Comparison of ENCODE assay signal across 8 cellular contexts in genomic region chr12:63844391-63845341, GRCh38. TPM values are rescaled to one million over a fixed set of nuclear protein-coding genes. Genes with fewer than 3 reads are reported as not detected.
DNase-seq lines count a peak whose midpoint lies in the region; ATAC-seq and TF ChIP-seq lines count a peak whose summit lies in the region.

TSS of gene SRGAP1 (plus strand) at chr12:63844700. CDS start at chr12:63844817, 117 bp downstream.

- DNase-seq in Ammon's horn (ENCODE audit: low spot score) (peak; percentile 74), GM13976 (ENCODE audit: low spot score) (peak; percentile 47), NOMO-1 treated with dmso at 0.1 percent for 144 hours (lab: John Stamatoyannopoulos, UW; ENCODE audit: unreplicated experiment) (peak; percentile 14), mammary epithelial cell (peak; percentile 67), iPS-NIHi11 (ENCODE audit: low spot score) (peak; percentile 16), retina (peak; percentile 89), SKM-1 treated with dmso at 0.1 percent for 144 hours (lab: John Stamatoyannopoulos, UW; ENCODE audit: unreplicated experiment) (no peak)

- intact Hi-C loops in mammary epithelial cell (cut with micrococcal nuclease), result loop anchor here (1.0 to 5.0 kb wide), 8 partner anchors 74 to 378 kb away; partner anchors contain the start of gene KICS2

- H2AFZ ChIP-seq in mammary epithelial cell (ENCODE audit: low read depth, low read length), result peak within 1 kb of the TSS; percentile 95

- no peak for TF ChIP-seq CTCF in GM13976 (IDR thresholded peaks at IDR 0.05; ENCODE audit: borderline replicate concordance, control extremely low read depth, extremely low read depth, insufficient read depth, missing control alignments)
- peak in 1 of 2 donors; percentile 23 for TF ChIP-seq CTCF in mammary epithelial cell (conservative IDR thresholded peaks at IDR 0.05 in 1 of 2, IDR thresholded peaks at IDR 0.05 in 1 of 2; ENCODE audit: extremely low read depth in 1 of 2, insufficient read depth in 1 of 2, low read depth in 1 of 2, low read length in 2 of 2)

- BruUV-seq in mammary epithelial cell (replicated peaks; lab: Mats Ljungman, UMichigan), result TSS peak; percentile 41

- H3K36me3 ChIP-seq in mammary epithelial cell (ENCODE audit: insufficient read depth, low read length), result no peaks in the 10 kb centered on the region

- peak within 1 kb of the TSS; percentile 70 to 83 (median 80) for H3K4me3 ChIP-seq in mammary epithelial cell (replicated peaks in 1 of 3; ENCODE audit: insufficient read depth in 1 of 3, low read depth in 2 of 3, low read length in 3 of 3)

- no peaks in the 10 kb centered on the region for H4K20me1 ChIP-seq in mammary epithelial cell (ENCODE audit: insufficient read depth, low read length)

- 3% methylated on average over 22 of the region's 52 CpGs for WGBS in mammary epithelial cell (ENCODE audit: low coverage, missing lambda C conversion rate)

- H3K9me3 ChIP-seq in mammary epithelial cell (replicated peaks; ENCODE audit: insufficient read depth, low read length), result no peaks in the 10 kb centered on the region

- H3K27ac ChIP-seq in mammary epithelial cell (ENCODE audit: insufficient read depth, low read depth, low read length), result peak within 1 kb of the TSS; percentile 62

- peaks cover 16% of the 10 kb centered on the region for H3K4me1 ChIP-seq in mammary epithelial cell (ENCODE audit: insufficient read depth, low read length)

- H3K4me2 ChIP-seq in mammary epithelial cell (ENCODE audit: insufficient read depth, low read depth, low read length), result peak within 1 kb of the TSS; percentile 82

- peak within 1 kb of the TSS; percentile 96 for H3K9ac ChIP-seq in mammary epithelial cell (ENCODE audit: insufficient read depth, low read length)

- in situ Hi-C loops in GM13976 (cut with MboI; ENCODE audit: low sequenced_read_pairs, unreplicated experiment), result loop anchor here (10.0 kb wide), 1 partner anchor 410 kb away; no protein-coding TSS in a partner anchor
- in situ Hi-C loops in mammary epithelial cell (cut with MboI; ENCODE audit: low sequenced_read_pairs in 2 of 2), result loop anchor here in 1 of 2 donors (5.0 to 25.0 kb wide), 3 partner anchors 243 to 550 kb away; partner anchors contain the start of gene C12orf56

- H3K27me3 ChIP-seq in mammary epithelial cell (ENCODE audit: insufficient read depth, low read length), result no peaks in the 10 kb centered on the region

- CTCF ChIA-PET in mammary epithelial cell (lab: Charles Lee; ENCODE audit: low non-redundant PET), result interaction anchor here (0.6 to 1.0 kb wide), 3 partner anchors 74 to 559 kb away, joined by 4 to 7 read pairs (median 5); partner anchors contain the start of gene XPOT

- ATAC-seq in HG03442 (IDR thresholded peaks at IDR 0.05; ENCODE audit: unreplicated experiment), result peak; percentile 21

- dilution Hi-C loops in mammary epithelial cell (cut with HindIII; ENCODE audit: low sequenced_read_pairs), result no loop called here

- peaks cover 54% of the 10 kb centered on the region for H3K79me2 ChIP-seq in mammary epithelial cell (ENCODE audit: insufficient read depth, low read length)

RNA-seq across cellular contexts. Expression of gene SRGAP1, which starts in this region (rescaled TPM):
- 10 to 100 TPM; 14.3 to 34.4 TPM for total RNA-seq in mammary epithelial cell
- 8.8 TPM for polyA plus RNA-seq in mammary epithelial cell
- polyA minus RNA-seq in mammary epithelial cell, result 42.9 TPM
